In genomic region chr6:156765117-156765516, GRCh38 we compare ENCODE assay signal across 8 cellular contexts.
"Had no signal": no experiment of that assay in that cellular context is flagged by ENCODE, and none has a peak within 500 bp of the region (broad histone marks: within the 10 kb centered on the region; RNA-seq: fewer than 3 reads in every experiment).

No MANE protein-coding gene starts in this region.

- H3K9ac ChIP-seq: GM23248 had no signal

- DNase-seq: GM23248, GOT3, H9, HCEC 1CT, KG1 had no signal

- H3K27ac ChIP-seq: GM23248, HL-60 had no signal

- ATAC-seq: HepG2 had no signal

- H3K4me3 ChIP-seq: GM23248 had no signal

- H2AFZ ChIP-seq: GM23248 had no signal

- FAIRE-seq: H54, HepG2 had no signal
